Comparison of ENCODE assay signal across 20 cellular contexts in the genomic region with DNA sequence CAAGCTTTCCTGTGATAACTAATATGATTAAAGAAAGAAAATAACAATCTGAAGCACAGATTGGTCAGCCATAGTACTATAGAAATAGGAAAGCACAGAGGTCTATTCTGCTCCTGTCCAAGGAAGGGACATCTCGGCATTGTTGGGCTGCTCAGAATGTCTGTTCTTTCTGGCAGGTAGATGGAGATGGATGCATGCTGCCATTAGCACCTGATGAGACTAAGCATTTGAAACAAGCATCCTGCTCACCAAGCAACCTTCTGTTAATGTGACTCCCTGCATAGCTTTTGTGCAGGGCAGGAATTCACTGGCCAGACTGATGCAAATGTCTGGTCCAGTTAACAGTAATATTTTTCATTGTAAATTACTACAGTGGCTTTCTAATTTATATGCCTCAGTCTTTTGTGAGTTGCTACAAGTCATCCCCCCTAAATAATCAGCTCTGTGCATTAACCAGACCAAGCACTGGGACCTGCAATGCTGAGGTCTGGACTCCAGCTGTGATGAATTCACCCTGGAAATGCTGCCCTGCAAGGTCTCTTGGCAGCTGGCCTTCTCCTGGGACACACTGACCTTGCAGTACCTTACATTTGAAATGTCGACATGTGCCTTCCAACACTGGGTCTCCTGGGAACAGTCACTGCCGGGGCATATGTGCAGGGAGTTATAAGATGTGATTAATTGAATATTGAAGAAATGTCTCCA.
DNase-seq lines count a peak whose midpoint lies in the region; ATAC-seq and TF ChIP-seq lines count a peak whose summit lies in the region.
"Had no signal": no experiment of that assay in that cellular context is flagged by ENCODE, and none has a peak within 500 bp of the region (broad histone marks: within the 10 kb centered on the region; RNA-seq: fewer than 3 reads in every experiment).

No MANE protein-coding gene starts in this region.

- H3K9me3 ChIP-seq in BE2C (no peaks in the 10 kb centered on the region), adipocyte (ENCODE audit: control insufficient read depth, low read length) (no peaks in the 10 kb centered on the region)
- H3K9me3 ChIP-seq: A549 had no signal

- no peaks in the 10 kb centered on the region; the same call in 1 of the 2 replicates for H3K36me3 ChIP-seq in BE2C
- no peaks in the 10 kb centered on the region for H3K36me3 ChIP-seq in adipocyte (ENCODE audit: control insufficient read depth, insufficient read depth, low read length, severe bottlenecking)

- TF ChIP-seq CTCF in BE2C (IDR thresholded peaks at IDR 0.05; ENCODE audit: low read depth, low read length) (no peak), glutamatergic neuron (IDR thresholded peaks at IDR 0.05; ENCODE audit: partially characterized antibody, unreplicated experiment) (no peak)

- no peak for ATAC-seq in stimulated activated naive CD8-positive, alpha-beta T cell treated with anti-CD3 and anti-CD28 coated beads, Interleukin-15, amount 100 ng/mL, for 72 hours
- ATAC-seq in naive thymus-derived CD8-positive, alpha-beta T cell = no peak
- ATAC-seq: A549 had no signal

- peaks cover 5% of the 10 kb centered on the region for H3K9me3 Mint-ChIP-seq in glutamatergic neuron (ENCODE audit: unreplicated experiment)
- peaks cover 0 to 5% of the 10 kb centered on the region in 2 donors for H3K9me3 Mint-ChIP-seq in stimulated activated naive CD8-positive, alpha-beta T cell treated with anti-CD3 and anti-CD28 coated beads, Interleukin-15, amount 100 ng/mL, for 72 hours
- peaks cover 0 to 9% (median 0%) of the 10 kb centered on the region in 9 donors for H3K9me3 Mint-ChIP-seq in naive thymus-derived CD8-positive, alpha-beta T cell

- peak; percentile 95 for DNase-seq in BE2C
- DNase-seq in NCI-H69 (lab: John Stamatoyannopoulos, UW) = peak; percentile 39
- peak; percentile 13 for DNase-seq in adipocyte (ENCODE audit: low read depth)
- peak; percentile 44 for DNase-seq in glutamatergic neuron
- DNase-seq in stimulated activated naive CD8-positive, alpha-beta T cell treated with anti-CD3 and anti-CD28 coated beads, Interleukin-15, amount 100 ng/mL, for 72 hours = no peak
- DNase-seq in ecto neural progenitor cell (ENCODE audit: low spot score) = no peak
- no peak for DNase-seq in naive thymus-derived CD8-positive, alpha-beta T cell
- DNase-seq in NCI-H187 (lab: John Stamatoyannopoulos, UW) = no peak
- DNase-seq: CD4-positive, CD25-positive, alpha-beta regulatory T cell; DND-41; GF-D8; GOT3; HFFc6; KBM-7; NCI-H1092 treated with DMSO at 0.1 percent for 48 hours; NCI-H1694 treated with DMSO at 0.1 percent for 48 hours; NCI-H446; NCI-H748 treated with DMSO at 0.1 percent for 48 hours; SIG-M5 had no signal

- H3K27me3 ChIP-seq in BE2C = no peaks in the 10 kb centered on the region
- no peaks in the 10 kb centered on the region for H3K27me3 ChIP-seq in adipocyte (replicated peaks; ENCODE audit: control insufficient read depth, insufficient read depth, low read length)

- H3K4me3 ChIP-seq in BE2C (ENCODE audit: low read depth, low read length) (peak overlapping the region; percentile 12), adipocyte (ENCODE audit: low read length) (no peak overlapping the region)
- H3K4me3 ChIP-seq: A549 had no signal

- POLR2A ChIA-PET in naive thymus-derived CD8-positive, alpha-beta T cell (lab: Charles Lee) = no interaction called here

- H3K4me1 Mint-ChIP-seq in glutamatergic neuron (ENCODE audit: low read depth, unreplicated experiment) = peaks cover 36% of the 10 kb centered on the region
- no peaks in the 10 kb centered on the region for H3K4me1 Mint-ChIP-seq in stimulated activated naive CD8-positive, alpha-beta T cell treated with anti-CD3 and anti-CD28 coated beads, Interleukin-15, amount 100 ng/mL, for 72 hours
- H3K4me1 Mint-ChIP-seq in naive thymus-derived CD8-positive, alpha-beta T cell = no peaks in the 10 kb centered on the region
- H3K4me1 Mint-ChIP-seq: CD4-positive, CD25-positive, alpha-beta regulatory T cell had no signal

- no peak overlapping the region for H3K9ac ChIP-seq in adipocyte (ENCODE audit: low read length)

- peaks cover 5% of the 10 kb centered on the region for H3K27me3 Mint-ChIP-seq in glutamatergic neuron (ENCODE audit: unreplicated experiment)
- no peaks in the 10 kb centered on the region for H3K27me3 Mint-ChIP-seq in stimulated activated naive CD8-positive, alpha-beta T cell treated with anti-CD3 and anti-CD28 coated beads, Interleukin-15, amount 100 ng/mL, for 72 hours
- no peaks in the 10 kb centered on the region for H3K27me3 Mint-ChIP-seq in naive thymus-derived CD8-positive, alpha-beta T cell
- H3K27me3 Mint-ChIP-seq: CD4-positive, CD25-positive, alpha-beta regulatory T cell had no signal

- H3K4me1 ChIP-seq in BE2C (peaks cover 50% of the 10 kb centered on the region), adipocyte (ENCODE audit: control insufficient read depth, insufficient read depth, low read length) (peaks cover 3% of the 10 kb centered on the region)
- H3K4me1 ChIP-seq: A549 had no signal

- H3K4me3 Mint-ChIP-seq in glutamatergic neuron (ENCODE audit: unreplicated experiment) = peak overlapping the region; percentile 70
- H3K4me3 Mint-ChIP-seq in stimulated activated naive CD8-positive, alpha-beta T cell treated with anti-CD3 and anti-CD28 coated beads, Interleukin-15, amount 100 ng/mL, for 72 hours = no peak overlapping the region
- H3K4me3 Mint-ChIP-seq in naive thymus-derived CD8-positive, alpha-beta T cell = no peak overlapping the region
- H3K4me3 Mint-ChIP-seq: CD4-positive, CD25-positive, alpha-beta regulatory T cell; HFFc6 had no signal

- H3K27ac Mint-ChIP-seq in glutamatergic neuron (ENCODE audit: unreplicated experiment) = peak overlapping the region; percentile 95
- no peak overlapping the region for H3K27ac Mint-ChIP-seq in stimulated activated naive CD8-positive, alpha-beta T cell treated with anti-CD3 and anti-CD28 coated beads, Interleukin-15, amount 100 ng/mL, for 72 hours
- no peak overlapping the region for H3K27ac Mint-ChIP-seq in naive thymus-derived CD8-positive, alpha-beta T cell
- H3K27ac Mint-ChIP-seq: CD4-positive, CD25-positive, alpha-beta regulatory T cell; HFFc6 had no signal

- no peaks in the 10 kb centered on the region for H3K36me3 Mint-ChIP-seq in glutamatergic neuron (ENCODE audit: unreplicated experiment)
- no peaks in the 10 kb centered on the region for H3K36me3 Mint-ChIP-seq in naive thymus-derived CD8-positive, alpha-beta T cell
- H3K36me3 Mint-ChIP-seq: CD4-positive, CD25-positive, alpha-beta regulatory T cell had no signal

Comparison
In these comparisons a context has a peak if more than half of its experiments do, and no peak if none do; other contexts are left out.
1. DNase-seq: peak in BE2C (single experiment), NCI-H69 (single experiment), adipocyte (single experiment) and glutamatergic neuron (single experiment); none in stimulated activated naive CD8-positive, alpha-beta T cell treated with anti-CD3 and anti-CD28 coated beads, Interleukin-15, amount 100 ng/mL, for 72 hours (0 of 2), ecto neural progenitor cell (single experiment), naive thymus-derived CD8-positive, alpha-beta T cell (0 of 10) and NCI-H187 (0 of 2).